ENCODE assay signal across 33 cellular contexts in genomic region chr3:121637922-121638321, GRCh38. TPM values are rescaled to one million over a fixed set of nuclear protein-coding genes. Genes with fewer than 3 reads are reported as not detected.
A peak's percentile ranks its signal among the peaks of the same experiment; 100 is the strongest.
DNase-seq lines count a peak whose midpoint lies in the region; ATAC-seq, FAIRE-seq and TF ChIP-seq lines count a peak whose summit lies in the region.
"Had no signal": no experiment of that assay in that cellular context is flagged by ENCODE, and none has a peak within 500 bp of the region (broad histone marks: within the 10 kb centered on the region; RNA-seq: fewer than 3 reads in every experiment).

No MANE protein-coding gene starts in this region.

- CTCF ChIA-PET in activated CD4-positive, alpha-beta T cell treated with anti-CD3 and anti-CD28 coated beads for 36 hours (lab: Charles Lee), result interaction anchor here (1.0 to 1.3 kb wide), 2 partner anchors 9 to 12 kb away, joined by 3 read pairs; no protein-coding TSS in a partner anchor
- CTCF ChIA-PET in CD8-positive, alpha-beta T cell (lab: Charles Lee), result no interaction called here
- CTCF ChIA-PET in GM12878 (lab: Yijun Ruan, JAX), result interaction anchor here (0.7 to 1.0 kb wide), 2 partner anchors 23 to 819 kb away, joined by 3 to 5 read pairs; partner anchors contain the start of gene HCLS1

- intact Hi-C loops in activated CD4-positive, alpha-beta T cell treated with anti-CD3 and anti-CD28 coated beads for 36 hours (cut with DNase I, micrococcal nuclease), result no loop called here
- intact Hi-C loops in activated CD4-positive, alpha-beta T cell treated with anti-CD3 and anti-CD28 coated beads, Interleukin-2, amount 10 ng/mL, durations not matched to agents 24 days and 14 days (cut with micrococcal nuclease), result no loop called here
- intact Hi-C loops in CD8-positive, alpha-beta T cell (cut with DNase I, micrococcal nuclease), result no loop called here
- intact Hi-C loops in GM12878 (cut with micrococcal nuclease; ENCODE audit: unreplicated experiment), result no loop called here

- SMC1A ChIA-PET in GM12878 (lab: Charles Lee; ENCODE audit: uncharacterized antibody, unreplicated experiment), result interaction anchor here (0.6 to 1.1 kb wide), 5 partner anchors 10 to 466 kb away, joined by 3 to 4 read pairs (median 3); no protein-coding TSS in a partner anchor

- H3K27me3 ChIP-seq in CD8-positive, alpha-beta T cell (ENCODE audit: insufficient read depth, low read length), result no peaks in the 10 kb centered on the region
- H3K27me3 ChIP-seq in GM12878 (replicated peaks in 1 of 2; ENCODE audit: control insufficient read depth in 2 of 2, insufficient read depth in 2 of 2, low read length in 1 of 2), result no peaks in the 10 kb centered on the region
- H3K27me3 ChIP-seq: gastroesophageal sphincter, SJSA1, tibial nerve had no signal

- BruUV-seq in GM12878 (replicated peaks; lab: Mats Ljungman, UMichigan), result no TSS peak

- no peaks in the 10 kb centered on the region for H3K9me3 ChIP-seq in CD8-positive, alpha-beta T cell (ENCODE audit: low read length)
- H3K9me3 ChIP-seq in GM12878 (replicated peaks; ENCODE audit: control insufficient read depth, insufficient read depth, low read length), result no peaks in the 10 kb centered on the region
- H3K9me3 ChIP-seq: gastroesophageal sphincter, MG63, prostate gland, SJSA1, tibial nerve had no signal

- WGBS in GM12878 (ENCODE audit: insufficient coverage, insufficient replicate concordance, low lambda C conversion rate, missing lambda C conversion rate), result no CpG with 5 or more reads among the region's 1 CpG

- no peak overlapping the region for H3K27ac ChIP-seq in CD8-positive, alpha-beta T cell (ENCODE audit: low read depth, low read length)
- H3K27ac ChIP-seq in GM12878 (ENCODE audit: control insufficient read depth, insufficient read depth), result no peak overlapping the region
- H3K27ac ChIP-seq: 22Rv1, gastroesophageal sphincter, prostate gland, SJSA1, tibial nerve had no signal

- H3K4me3 Mint-ChIP-seq in activated CD4-positive, alpha-beta T cell treated with anti-CD3 and anti-CD28 coated beads for 36 hours, result no peak overlapping the region
- no peak overlapping the region for H3K4me3 Mint-ChIP-seq in activated CD4-positive, alpha-beta T cell treated with anti-CD3 and anti-CD28 coated beads, Interleukin-2, amount 10 ng/mL, durations not matched to agents 24 days and 14 days
- H3K4me3 Mint-ChIP-seq in CD8-positive, alpha-beta T cell, result no peak overlapping the region
- H3K4me3 Mint-ChIP-seq: activated T-cell treated with anti-CD3 and anti-CD28 coated beads, Interleukin-2, amount 50 U/mL, for 4 hours; immature natural killer cell had no signal

- TF ChIP-seq EP300 in GM12878 (IDR thresholded peaks at IDR 0.05; ENCODE audit: borderline replicate concordance in 1 of 2, control insufficient read depth in 1 of 2, low read depth in 2 of 2, low read length in 2 of 2), result no peak

- TF ChIP-seq POLR2A in GM12878 (IDR thresholded peaks at IDR 0.05; ENCODE audit: low read depth, low read length) (no peak), erythroblast (IDR thresholded peaks at IDR 0.05; ENCODE audit: low read length) (no peak)

- peaks cover 71% of the 10 kb centered on the region for H3K36me3 Mint-ChIP-seq in activated CD4-positive, alpha-beta T cell treated with anti-CD3 and anti-CD28 coated beads for 36 hours (ENCODE audit: low read depth)
- peaks cover 85% of the 10 kb centered on the region for H3K36me3 Mint-ChIP-seq in activated CD4-positive, alpha-beta T cell treated with anti-CD3 and anti-CD28 coated beads, Interleukin-2, amount 10 ng/mL, durations not matched to agents 24 days and 14 days (ENCODE audit: low read depth)
- H3K36me3 Mint-ChIP-seq in CD8-positive, alpha-beta T cell, result peaks cover 96% of the 10 kb centered on the region

- H3K4me1 ChIP-seq in CD8-positive, alpha-beta T cell (ENCODE audit: insufficient read depth, low read length), result no peaks in the 10 kb centered on the region
- no peaks in the 10 kb centered on the region for H3K4me1 ChIP-seq in GM12878 (ENCODE audit: control insufficient read depth, insufficient read depth, low read length)
- H3K4me1 ChIP-seq: gastroesophageal sphincter, prostate gland, SJSA1, tibial nerve had no signal

- H3K4me1 Mint-ChIP-seq in activated CD4-positive, alpha-beta T cell treated with anti-CD3 and anti-CD28 coated beads for 36 hours, result peaks cover 22% of the 10 kb centered on the region
- peaks cover 9% of the 10 kb centered on the region for H3K4me1 Mint-ChIP-seq in activated CD4-positive, alpha-beta T cell treated with anti-CD3 and anti-CD28 coated beads, Interleukin-2, amount 10 ng/mL, durations not matched to agents 24 days and 14 days
- peaks cover 18% of the 10 kb centered on the region for H3K4me1 Mint-ChIP-seq in CD8-positive, alpha-beta T cell (ENCODE audit: low read depth)

- no peaks in the 10 kb centered on the region for H3K9me3 Mint-ChIP-seq in activated CD4-positive, alpha-beta T cell treated with anti-CD3 and anti-CD28 coated beads for 36 hours (ENCODE audit: low read depth)
- no peaks in the 10 kb centered on the region for H3K9me3 Mint-ChIP-seq in activated CD4-positive, alpha-beta T cell treated with anti-CD3 and anti-CD28 coated beads, Interleukin-2, amount 10 ng/mL, durations not matched to agents 24 days and 14 days
- no peaks in the 10 kb centered on the region for H3K9me3 Mint-ChIP-seq in CD8-positive, alpha-beta T cell
- H3K9me3 Mint-ChIP-seq: activated T-cell treated with anti-CD3 and anti-CD28 coated beads, Interleukin-2, amount 50 U/mL, for 4 hours; immature natural killer cell had no signal

- H3K36me3 ChIP-seq in CD8-positive, alpha-beta T cell (ENCODE audit: insufficient read depth, low read length), result peaks cover 80% of the 10 kb centered on the region
- H3K36me3 ChIP-seq in GM12878 (ENCODE audit: control insufficient read depth in 2 of 2, insufficient read depth in 2 of 2, low read length in 1 of 2), result peaks cover 25 to 42% of the 10 kb centered on the region in 2 experiments
- H3K36me3 ChIP-seq: MG63, prostate gland, SJSA1 had no signal

- POLR2A ChIA-PET in activated CD4-positive, alpha-beta T cell treated with anti-CD3 and anti-CD28 coated beads for 36 hours (lab: Charles Lee), result no interaction called here
- POLR2A ChIA-PET in CD8-positive, alpha-beta T cell (lab: Charles Lee), result interaction anchor here (0.6 kb wide), 1 partner anchor 9 kb away, joined by 3 read pairs; no protein-coding TSS in a partner anchor
- POLR2A ChIA-PET in GM12878 (lab: Charles Lee), result interaction anchor here (0.6 kb wide), 1 partner anchor 88 kb away, joined by 4 read pairs; no protein-coding TSS in a partner anchor

- no peak overlapping the region for H2AFZ ChIP-seq in GM12878 (ENCODE audit: control insufficient read depth, low read depth, low read length)

- DNase-seq in activated CD4-positive, alpha-beta T cell treated with anti-CD3 and anti-CD28 coated beads for 36 hours, result no peak
- no peak for DNase-seq in activated CD4-positive, alpha-beta T cell treated with anti-CD3 and anti-CD28 coated beads, Interleukin-2, amount 10 ng/mL, durations not matched to agents 24 days and 14 days
- no peak for DNase-seq in CD8-positive, alpha-beta T cell
- DNase-seq in GM12878 (ENCODE audit: low read depth, low spot score) (no peak), erythroblast (lab: John Stamatoyannopoulos, UW) (no peak), dedifferentiated amniotic fluid mesenchymal stem cell (ENCODE audit: extremely low spot score) (no peak)
- DNase-seq: activated CD4-positive, CD25-positive, alpha-beta regulatory T cell treated with anti-CD3 and anti-CD28 coated beads, Interleukin-2, amount 50 U/mL, for 72 hours; activated T-cell treated with anti-CD3 and anti-CD28 coated beads, Interleukin-2, amount 50 U/mL, for 4 hours; DMS153; HCEC 1CT; hypothalamus; immature natural killer cell; KG1; MG63; NCI-H1105 treated with DMSO at 0.1 percent for 48 hours; NCI-H1930; NCI-H2227 treated with DMSO at 0.1 percent for 48 hours; nucleus accumbens; stimulated activated CD4-positive, alpha-beta T cell treated with anti-CD3 and anti-CD28 coated beads, Interleukin-15, amount 100 ng/mL, for 24 hours; T-helper 1 cell had no signal

- no peaks in the 10 kb centered on the region for H3K79me2 ChIP-seq in GM12878 (ENCODE audit: control insufficient read depth, insufficient read depth, low read length)

- H4K20me1 ChIP-seq in GM12878 (ENCODE audit: control insufficient read depth, insufficient read depth), result no peaks in the 10 kb centered on the region

- peak overlapping the region; percentile 59 for H3K27ac Mint-ChIP-seq in activated CD4-positive, alpha-beta T cell treated with anti-CD3 and anti-CD28 coated beads for 36 hours
- H3K27ac Mint-ChIP-seq in activated CD4-positive, alpha-beta T cell treated with anti-CD3 and anti-CD28 coated beads, Interleukin-2, amount 10 ng/mL, durations not matched to agents 24 days and 14 days, result no peak overlapping the region
- H3K27ac Mint-ChIP-seq in CD8-positive, alpha-beta T cell, result peak overlapping the region; percentile 60

- ATAC-seq in activated CD4-positive, alpha-beta T cell treated with anti-CD3 and anti-CD28 coated beads for 36 hours, result no peak
- no peak for ATAC-seq in CD8-positive, alpha-beta T cell
- ATAC-seq in HG02798 (IDR thresholded peaks at IDR 0.05; ENCODE audit: poor library complexity, unreplicated experiment) (peak; percentile 38), GM12878 (peak; percentile 71), HG03460 (IDR thresholded peaks at IDR 0.05; ENCODE audit: unreplicated experiment) (no peak)
- ATAC-seq: activated T-cell treated with anti-CD3 and anti-CD28 coated beads, Interleukin-2, amount 50 U/mL, for 4 hours; gastroesophageal sphincter had no signal

- H3K4me3 ChIP-seq in CD8-positive, alpha-beta T cell (ENCODE audit: low read depth, low read length), result no peak overlapping the region
- H3K4me3 ChIP-seq in GM12878, result no peak overlapping the region
- H3K4me3 ChIP-seq: gastroesophageal sphincter, MG63, prostate gland, SJSA1, tibial nerve had no signal

- H3K9ac ChIP-seq in GM12878 (ENCODE audit: control insufficient read depth, insufficient read depth, low read length), result no peak overlapping the region

- no peak for TF ChIP-seq RAD21 in GM12878 (IDR thresholded peaks at IDR 0.05; ENCODE audit: insufficient read depth, low read depth, low read length)

- RAD21 ChIA-PET in GM12878 (lab: Charles Lee; ENCODE audit: unreplicated experiment), result interaction anchor here (0.6 to 1.0 kb wide), 2 partner anchors 89 to 106 kb away, joined by 3 read pairs; no protein-coding TSS in a partner anchor

- H3K4me2 ChIP-seq in GM12878 (ENCODE audit: control insufficient read depth, insufficient read depth), result no peak overlapping the region

- in situ Hi-C loops in GM12878 (cut with MboI), result no loop called here

- no peaks in the 10 kb centered on the region for H3K27me3 Mint-ChIP-seq in activated CD4-positive, alpha-beta T cell treated with anti-CD3 and anti-CD28 coated beads for 36 hours
- no peaks in the 10 kb centered on the region for H3K27me3 Mint-ChIP-seq in activated CD4-positive, alpha-beta T cell treated with anti-CD3 and anti-CD28 coated beads, Interleukin-2, amount 10 ng/mL, durations not matched to agents 24 days and 14 days
- no peaks in the 10 kb centered on the region for H3K27me3 Mint-ChIP-seq in CD8-positive, alpha-beta T cell (ENCODE audit: low read depth)

- no peak for FAIRE-seq in GM12878 (lab: Jason Lieb, UNC)
- FAIRE-seq: RCC 7860, TTC549 had no signal

- TF ChIP-seq CTCF in CD8-positive, alpha-beta T cell (IDR thresholded peaks at IDR 0.05), result no peak
- no peak for TF ChIP-seq CTCF in GM12878 (IDR thresholded peaks at IDR 0.05 in 2 of 3, conservative IDR thresholded peaks at IDR 0.05 in 1 of 3; ENCODE audit: control insufficient read depth in 2 of 3, extremely low read depth in 1 of 3, insufficient read depth in 1 of 3, low read depth in 3 of 3, low read length in 3 of 3)

RNA-seq across cellular contexts. Expression of gene HCLS1, which starts 22.8 kb away (rescaled TPM):
- 100 to 1,000 TPM; 200 to 235 TPM for total RNA-seq in activated CD4-positive, alpha-beta T cell treated with anti-CD3 and anti-CD28 coated beads for 36 hours
- total RNA-seq in activated CD4-positive, alpha-beta T cell treated with anti-CD3 and anti-CD28 coated beads, Interleukin-2, amount 10 ng/mL, durations not matched to agents 24 days and 14 days, result 210 and 216 TPM in 2 replicates
- total RNA-seq in CD8-positive, alpha-beta T cell, result 100 to 1,000 TPM; 162 to 179 TPM
- 212 and 226 TPM in 2 replicates for total RNA-seq in GM12878 (2013; cell fraction: nucleolus; rRNA removed)
- total RNA-seq in GM12878 (2014; rRNA removed) (240 and 260 TPM in 2 replicates), GM12878 (2014; rRNA removed; fragmentation: Illumina TruSeq; extraction: Trizol) (212 and 221 TPM in 2 replicates), GM12878 (2021) (232 and 237 TPM in 2 replicates)
- 140 TPM for polyA plus RNA-seq in GM12878 (2011; ENCODE audit: low read depth)
- polyA plus RNA-seq in GM12878 (2011; rRNA removed) (168 and 195 TPM in 2 replicates), GM12878 (2014; fragmentation: Illumina TruSeq; extraction: Trizol) (344 and 401 TPM in 2 replicates), GM12878 (2014; fragmentation: Nextera tagmentation; extraction: Ambion mirVana) (10 to 100 TPM; 51.6 to 76.2 TPM), GM12878 (2014; rRNA removed) (225 and 226 TPM in 2 replicates), GM12878 (2016; fragmentation: Nextera tagmentation; extraction: Ambion mirVana) (100 to 1,000 TPM; 271 to 303 TPM)
- polyA plus RNA-seq in GM12878 (2011; cell fraction: cytosol; rRNA removed), result 161 and 180 TPM in 2 replicates
- polyA plus RNA-seq in GM12878 (2011; cell fraction: nucleus; rRNA removed), result 255 and 288 TPM in 2 replicates
- 166 and 209 TPM in 2 replicates for polyA plus RNA-seq in GM12878 (2012)
- 156 and 160 TPM in 2 replicates for polyA minus RNA-seq in GM12878 (2011; rRNA and poly(A)+ RNA removed)
- 46.1 and 55.5 TPM in 2 replicates for polyA minus RNA-seq in GM12878 (2011; cell fraction: cytosol; rRNA and poly(A)+ RNA removed)
- 64.2 and 97.4 TPM in 2 replicates for polyA minus RNA-seq in GM12878 (2011; cell fraction: nucleus; rRNA and poly(A)+ RNA removed)
- total RNA-seq: myocyte, SJSA1 had no signal

RNA-seq across cellular contexts. Expression of gene FBXO40, which starts 44.7 kb away (rescaled TPM):
- not detected for total RNA-seq in activated CD4-positive, alpha-beta T cell treated with anti-CD3 and anti-CD28 coated beads for 36 hours
- not detected in 2 replicates for total RNA-seq in activated CD4-positive, alpha-beta T cell treated with anti-CD3 and anti-CD28 coated beads, Interleukin-2, amount 10 ng/mL, durations not matched to agents 24 days and 14 days
- not detected for total RNA-seq in CD8-positive, alpha-beta T cell
- total RNA-seq in GM12878 (2013; cell fraction: nucleolus; rRNA removed), result not detected in 2 replicates
- total RNA-seq in GM12878 (2014; rRNA removed) (not detected in 2 replicates), GM12878 (2014; rRNA removed; fragmentation: Illumina TruSeq; extraction: Trizol) (not detected in 2 replicates), GM12878 (2021) (not detected in 2 replicates)
- polyA plus RNA-seq in GM12878 (2011; ENCODE audit: low read depth), result 0.18 TPM
- polyA plus RNA-seq in GM12878 (2011; rRNA removed) (0.01 TPM in 1 of 2 replicates, not detected in the other), GM12878 (2014; fragmentation: Illumina TruSeq; extraction: Trizol) (not detected in 2 replicates), GM12878 (2014; fragmentation: Nextera tagmentation; extraction: Ambion mirVana) (under 1 TPM; 0.03 to 0.05 TPM), GM12878 (2014; rRNA removed) (not detected in 2 replicates), GM12878 (2016; fragmentation: Nextera tagmentation; extraction: Ambion mirVana) (under 1 TPM in 1 of 2 experiments, not detected in 1; 0.04 TPM)
- not detected in 2 replicates for polyA plus RNA-seq in GM12878 (2011; cell fraction: cytosol; rRNA removed)
- not detected in 2 replicates for polyA plus RNA-seq in GM12878 (2011; cell fraction: nucleus; rRNA removed)
- 0.07 and 0.16 TPM in 2 replicates for polyA plus RNA-seq in GM12878 (2012)
- polyA minus RNA-seq in GM12878 (2011; rRNA and poly(A)+ RNA removed), result 0.05 TPM in 1 of 2 replicates, not detected in the other
- not detected in 2 replicates for polyA minus RNA-seq in GM12878 (2011; cell fraction: cytosol; rRNA and poly(A)+ RNA removed)
- not detected in 2 replicates for polyA minus RNA-seq in GM12878 (2011; cell fraction: nucleus; rRNA and poly(A)+ RNA removed)
- total RNA-seq: activated CD8-positive, alpha-beta memory T cell treated with anti-CD3 and anti-CD28 coated beads for 36 hours; activated T-cell treated with anti-CD3 and anti-CD28 coated beads, Interleukin-2, amount 50 U/mL, for 4 hours; dermis microvascular lymphatic vessel endothelial cell; fibroblast of lung; SJSA1; tibial nerve had no signal
- polyA plus RNA-seq: fibroblast of lung had no signal

Comparison
In these comparisons a context has a peak if more than half of its experiments do, and no peak if none do; other contexts are left out.
1. ATAC-seq: peak in HG02798 (single experiment) and GM12878 (single experiment); none in activated CD4-positive, alpha-beta T cell treated with anti-CD3 and anti-CD28 coated beads for 36 hours (single experiment), CD8-positive, alpha-beta T cell (single experiment) and HG03460 (single experiment).